In genomic region chr4:127782275-127783025, GRCh38 we compare ENCODE assay signal across 8 cellular contexts. TPM values are rescaled to one million over a fixed set of nuclear protein-coding genes. Genes with fewer than 3 reads are reported as not detected.
A peak's percentile ranks its signal among the peaks of the same experiment; 100 is the strongest.
DNase-seq lines count a peak whose midpoint lies in the region; ATAC-seq and TF ChIP-seq lines count a peak whose summit lies in the region.

Gene HSPA4L (plus strand): TSS chr4:127782322. CDS start chr4:127782551, 229 bp downstream.

- H3K27ac ChIP-seq in RWPE2 (ENCODE audit: poor library complexity, severe bottlenecking), result peak within 1 kb of the TSS; percentile 89
- peak within 1 kb of the TSS in 11 of 12 donors; percentile 51 to 87 (median 76) for H3K27ac ChIP-seq in heart left ventricle

- peak within 1 kb of the TSS; percentile 54 for H3K4me3 ChIP-seq in RWPE2 (ENCODE audit: severe bottlenecking)
- peak within 1 kb of the TSS; percentile 56 to 86 (median 70) for H3K4me3 ChIP-seq in heart left ventricle

- 0% methylated on average over 45 to 63 of the region's 63 CpGs for WGBS in heart left ventricle, 4 donors

- H3K36me3 Mint-ChIP-seq in activated naive CD8-positive, alpha-beta T cell treated with anti-CD3 and anti-CD28 coated beads, Interleukin-2, amount 50 U/mL, for 24 hours (ENCODE audit: low read depth), result peaks cover 5% of the 10 kb centered on the region

- no peaks in the 10 kb centered on the region for H3K9me3 ChIP-seq in RWPE2 (ENCODE audit: severe bottlenecking)
- H3K9me3 ChIP-seq in heart left ventricle, result no peaks in the 10 kb centered on the region

- H3K36me3 ChIP-seq in RWPE2 (ENCODE audit: low read depth), result no peaks in the 10 kb centered on the region
- H3K36me3 ChIP-seq in heart left ventricle, result no peaks in the 10 kb centered on the region

- H3K9me3 Mint-ChIP-seq in activated naive CD8-positive, alpha-beta T cell treated with anti-CD3 and anti-CD28 coated beads, Interleukin-2, amount 50 U/mL, for 24 hours, result peaks cover 15% of the 10 kb centered on the region

- peak; percentile 64 for TF ChIP-seq CTCF in RWPE2 (IDR thresholded peaks at IDR 0.05; ENCODE audit: poor library complexity, severe bottlenecking)
- TF ChIP-seq CTCF in heart left ventricle (IDR thresholded peaks at IDR 0.05), result peak in 11 of 12 donors; percentile 14 to 59 (median 34)

- peaks cover 5% of the 10 kb centered on the region for H3K4me1 ChIP-seq in RWPE2 (ENCODE audit: insufficient read depth, poor library complexity, severe bottlenecking)
- peaks cover 0 to 20% (median 9%) of the 10 kb centered on the region in 12 donors for H3K4me1 ChIP-seq in heart left ventricle

- H3K27me3 Mint-ChIP-seq in activated naive CD8-positive, alpha-beta T cell treated with anti-CD3 and anti-CD28 coated beads, Interleukin-2, amount 50 U/mL, for 24 hours, result peaks cover 77% of the 10 kb centered on the region

- H3K27me3 ChIP-seq in RWPE2 (ENCODE audit: insufficient read depth, poor library complexity, severe bottlenecking) (no peaks in the 10 kb centered on the region), heart left ventricle (peaks cover 0 to 26% (median 0%) of the 10 kb centered on the region in 9 donors)

- peak in 1 of 2 donors; percentile 74 for TF ChIP-seq POLR2A in heart left ventricle (IDR thresholded peaks at IDR 0.05)

- H3K4me1 Mint-ChIP-seq in activated naive CD8-positive, alpha-beta T cell treated with anti-CD3 and anti-CD28 coated beads, Interleukin-2, amount 50 U/mL, for 24 hours, result peaks cover 20% of the 10 kb centered on the region

- intact Hi-C loops in heart left ventricle (cut with DNase I), result loop anchor here in 7 of 10 donors (1.0 to 10.0 kb wide), 6 partner anchors 92 to 279 kb away; partner anchors contain the start of genes ABHD18 (in 4 of the 7), MFSD8 (in 4 of the 7), PLK4 (in 4 of the 7) and LARP1B (in 1 of the 7)

- H3K27ac Mint-ChIP-seq in activated naive CD8-positive, alpha-beta T cell treated with anti-CD3 and anti-CD28 coated beads, Interleukin-2, amount 50 U/mL, for 24 hours, result peak within 1 kb of the TSS; percentile 86

- peak within 1 kb of the TSS; percentile 82 for H3K4me3 Mint-ChIP-seq in activated naive CD8-positive, alpha-beta T cell treated with anti-CD3 and anti-CD28 coated beads, Interleukin-2, amount 50 U/mL, for 24 hours

- DNase-seq in GM03348 (ENCODE audit: low spot score), result peak; percentile 65
- DNase-seq in HuH-7.5 (ENCODE audit: low spot score), result peak; percentile 16
- peak; percentile 73 for DNase-seq in RWPE2 (ENCODE audit: low spot score)
- DNase-seq in activated naive CD8-positive, alpha-beta T cell treated with anti-CD3 and anti-CD28 coated beads, Interleukin-2, amount 50 U/mL, for 24 hours, result peak; percentile 55
- peak; percentile 51 to 66 (median 62) for DNase-seq in heart left ventricle
- DNase-seq in pons (ENCODE audit: low spot score), result peak; percentile 47
- no peak for DNase-seq in GDM1 (lab: John Stamatoyannopoulos, UW)

- ATAC-seq in GM21619 (IDR thresholded peaks at IDR 0.05; ENCODE audit: unreplicated experiment) (peak; percentile 40), RWPE2 (ENCODE audit: low read depth) (peak; percentile 35), heart left ventricle (peak; percentile 52 to 95 (median 74))
- peak; percentile 39 for ATAC-seq in activated naive CD8-positive, alpha-beta T cell treated with anti-CD3 and anti-CD28 coated beads, Interleukin-2, amount 50 U/mL, for 24 hours

RNA-seq across cellular contexts. Expression of gene HSPA4L, which starts in this region (rescaled TPM):
- total RNA-seq in heart left ventricle, result 10 to 100 TPM in 6 of 9 donors, 1 to 10 TPM in 3; 6.4 to 22.9 (median 13.0) TPM
- 1 to 10 TPM; 1.3 to 5.7 TPM for polyA plus RNA-seq in heart left ventricle
